Comparison of ENCODE assay signal across 1 cellular context in genomic region chr2:65437392-65438135, GRCh38.
TF ChIP-seq lines count a peak whose summit lies in the region.

No MANE protein-coding gene starts in this region.

TF ChIP-seq in K562, 482 proteins besides CTCF, POLR2A, EP300 and RAD21 (continued from another document):
- TF ChIP-seq, protein P1, sequence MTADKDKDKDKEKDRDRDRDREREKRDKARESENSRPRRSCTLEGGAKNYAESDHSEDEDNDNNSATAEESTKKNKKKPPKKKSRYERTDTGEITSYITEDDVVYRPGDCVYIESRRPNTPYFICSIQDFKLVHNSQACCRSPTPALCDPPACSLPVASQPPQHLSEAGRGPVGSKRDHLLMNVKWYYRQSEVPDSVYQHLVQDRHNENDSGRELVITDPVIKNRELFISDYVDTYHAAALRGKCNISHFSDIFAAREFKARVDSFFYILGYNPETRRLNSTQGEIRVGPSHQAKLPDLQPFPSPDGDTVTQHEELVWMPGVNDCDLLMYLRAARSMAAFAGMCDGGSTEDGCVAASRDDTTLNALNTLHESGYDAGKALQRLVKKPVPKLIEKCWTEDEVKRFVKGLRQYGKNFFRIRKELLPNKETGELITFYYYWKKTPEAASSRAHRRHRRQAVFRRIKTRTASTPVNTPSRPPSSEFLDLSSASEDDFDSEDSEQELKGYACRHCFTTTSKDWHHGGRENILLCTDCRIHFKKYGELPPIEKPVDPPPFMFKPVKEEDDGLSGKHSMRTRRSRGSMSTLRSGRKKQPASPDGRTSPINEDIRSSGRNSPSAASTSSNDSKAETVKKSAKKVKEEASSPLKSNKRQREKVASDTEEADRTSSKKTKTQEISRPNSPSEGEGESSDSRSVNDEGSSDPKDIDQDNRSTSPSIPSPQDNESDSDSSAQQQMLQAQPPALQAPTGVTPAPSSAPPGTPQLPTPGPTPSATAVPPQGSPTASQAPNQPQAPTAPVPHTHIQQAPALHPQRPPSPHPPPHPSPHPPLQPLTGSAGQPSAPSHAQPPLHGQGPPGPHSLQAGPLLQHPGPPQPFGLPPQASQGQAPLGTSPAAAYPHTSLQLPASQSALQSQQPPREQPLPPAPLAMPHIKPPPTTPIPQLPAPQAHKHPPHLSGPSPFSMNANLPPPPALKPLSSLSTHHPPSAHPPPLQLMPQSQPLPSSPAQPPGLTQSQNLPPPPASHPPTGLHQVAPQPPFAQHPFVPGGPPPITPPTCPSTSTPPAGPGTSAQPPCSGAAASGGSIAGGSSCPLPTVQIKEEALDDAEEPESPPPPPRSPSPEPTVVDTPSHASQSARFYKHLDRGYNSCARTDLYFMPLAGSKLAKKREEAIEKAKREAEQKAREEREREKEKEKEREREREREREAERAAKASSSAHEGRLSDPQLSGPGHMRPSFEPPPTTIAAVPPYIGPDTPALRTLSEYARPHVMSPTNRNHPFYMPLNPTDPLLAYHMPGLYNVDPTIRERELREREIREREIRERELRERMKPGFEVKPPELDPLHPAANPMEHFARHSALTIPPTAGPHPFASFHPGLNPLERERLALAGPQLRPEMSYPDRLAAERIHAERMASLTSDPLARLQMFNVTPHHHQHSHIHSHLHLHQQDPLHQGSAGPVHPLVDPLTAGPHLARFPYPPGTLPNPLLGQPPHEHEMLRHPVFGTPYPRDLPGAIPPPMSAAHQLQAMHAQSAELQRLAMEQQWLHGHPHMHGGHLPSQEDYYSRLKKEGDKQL (CRISPR knock-in tag; IDR thresholded peaks at IDR 0.05; ENCODE audit: borderline replicate concordance), result no peak
- TF ChIP-seq KDM4B (IDR thresholded peaks at IDR 0.05; ENCODE audit: borderline replicate concordance in 2 of 2, low read depth in 1 of 2) (no peak), YY1 (IDR thresholded peaks at IDR 0.05; ENCODE audit: borderline replicate concordance in 1 of 3, control insufficient read depth in 1 of 3, extremely low read depth in 1 of 3, insufficient read depth in 3 of 3, insufficient read length in 1 of 3, insufficient replicate concordance in 2 of 3, low read depth in 1 of 3, low read length in 2 of 3) (peak in 1 of 3 experiments; percentile 27), CTBP1 (IDR thresholded peaks at IDR 0.05; ENCODE audit: borderline replicate concordance) (peak; percentile 10; the same call in 1 of the 2 replicates), TAF1 (IDR thresholded peaks at IDR 0.05; ENCODE audit: control insufficient read depth, extremely low read depth, insufficient read depth, low read length, severe bottlenecking) (no peak), ZNF592 (IDR thresholded peaks at IDR 0.05) (peak; percentile 53; the same call in 1 of the 2 replicates), ETV6 (IDR thresholded peaks at IDR 0.05; ENCODE audit: borderline replicate concordance in 1 of 2, low read depth in 2 of 2, low read length in 1 of 2) (no peak), ETV6 (CRISPR knock-in tag; IDR thresholded peaks at IDR 0.05; ENCODE audit: borderline replicate concordance) (no peak), RBFOX2 (IDR thresholded peaks at IDR 0.05; ENCODE audit: low read depth, low read length) (0 out of 2 replicates have a peak, but pooled peaks have one; percentile 20), ZNF175 (CRISPR knock-in tag; IDR thresholded peaks at IDR 0.05; ENCODE audit: low read depth) (peak; percentile 71; the same call in 1 of the 2 replicates), ZNF174 (CRISPR knock-in tag; IDR thresholded peaks at IDR 0.05) (no peak), ZNF766 (CRISPR knock-in tag; conservative IDR thresholded peaks at IDR 0.05) (0 out of 2 replicates have a peak, but pooled peaks have one; percentile 13), RFX1 (IDR thresholded peaks at IDR 0.05) (no peak), ZFP36 (IDR thresholded peaks at IDR 0.05; ENCODE audit: low read depth, low read length, partially characterized antibody) (no peak), MECOM (CRISPR knock-in tag; IDR thresholded peaks at IDR 0.05) (no peak), PYGO2 (tag; IDR thresholded peaks at IDR 0.05) (0 out of 2 replicates have a peak, but pooled peaks have one; percentile 20), TEAD2 (tag; IDR thresholded peaks at IDR 0.05) (no peak), C11orf30 (IDR thresholded peaks at IDR 0.05; ENCODE audit: low read depth) (no peak), ZNF282 (CRISPR knock-in tag; IDR thresholded peaks at IDR 0.05) (no peak), CC2D1A (IDR thresholded peaks at IDR 0.05) (no peak), MTA1 (IDR thresholded peaks at IDR 0.05; ENCODE audit: borderline replicate concordance) (peak; percentile 34; the same call in 1 of the 2 replicates)
- TF ChIP-seq, protein P2, sequence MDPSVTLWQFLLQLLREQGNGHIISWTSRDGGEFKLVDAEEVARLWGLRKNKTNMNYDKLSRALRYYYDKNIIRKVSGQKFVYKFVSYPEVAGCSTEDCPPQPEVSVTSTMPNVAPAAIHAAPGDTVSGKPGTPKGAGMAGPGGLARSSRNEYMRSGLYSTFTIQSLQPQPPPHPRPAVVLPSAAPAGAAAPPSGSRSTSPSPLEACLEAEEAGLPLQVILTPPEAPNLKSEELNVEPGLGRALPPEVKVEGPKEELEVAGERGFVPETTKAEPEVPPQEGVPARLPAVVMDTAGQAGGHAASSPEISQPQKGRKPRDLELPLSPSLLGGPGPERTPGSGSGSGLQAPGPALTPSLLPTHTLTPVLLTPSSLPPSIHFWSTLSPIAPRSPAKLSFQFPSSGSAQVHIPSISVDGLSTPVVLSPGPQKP (CRISPR knock-in tag; IDR thresholded peaks at IDR 0.05), result no peak
- TF ChIP-seq, protein P3, sequence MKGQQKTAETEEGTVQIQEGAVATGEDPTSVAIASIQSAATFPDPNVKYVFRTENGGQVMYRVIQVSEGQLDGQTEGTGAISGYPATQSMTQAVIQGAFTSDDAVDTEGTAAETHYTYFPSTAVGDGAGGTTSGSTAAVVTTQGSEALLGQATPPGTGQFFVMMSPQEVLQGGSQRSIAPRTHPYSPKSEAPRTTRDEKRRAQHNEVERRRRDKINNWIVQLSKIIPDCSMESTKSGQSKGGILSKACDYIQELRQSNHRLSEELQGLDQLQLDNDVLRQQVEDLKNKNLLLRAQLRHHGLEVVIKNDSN (CRISPR knock-in tag; IDR thresholded peaks at IDR 0.05), result no peak
- TF ChIP-seq, protein P4, sequence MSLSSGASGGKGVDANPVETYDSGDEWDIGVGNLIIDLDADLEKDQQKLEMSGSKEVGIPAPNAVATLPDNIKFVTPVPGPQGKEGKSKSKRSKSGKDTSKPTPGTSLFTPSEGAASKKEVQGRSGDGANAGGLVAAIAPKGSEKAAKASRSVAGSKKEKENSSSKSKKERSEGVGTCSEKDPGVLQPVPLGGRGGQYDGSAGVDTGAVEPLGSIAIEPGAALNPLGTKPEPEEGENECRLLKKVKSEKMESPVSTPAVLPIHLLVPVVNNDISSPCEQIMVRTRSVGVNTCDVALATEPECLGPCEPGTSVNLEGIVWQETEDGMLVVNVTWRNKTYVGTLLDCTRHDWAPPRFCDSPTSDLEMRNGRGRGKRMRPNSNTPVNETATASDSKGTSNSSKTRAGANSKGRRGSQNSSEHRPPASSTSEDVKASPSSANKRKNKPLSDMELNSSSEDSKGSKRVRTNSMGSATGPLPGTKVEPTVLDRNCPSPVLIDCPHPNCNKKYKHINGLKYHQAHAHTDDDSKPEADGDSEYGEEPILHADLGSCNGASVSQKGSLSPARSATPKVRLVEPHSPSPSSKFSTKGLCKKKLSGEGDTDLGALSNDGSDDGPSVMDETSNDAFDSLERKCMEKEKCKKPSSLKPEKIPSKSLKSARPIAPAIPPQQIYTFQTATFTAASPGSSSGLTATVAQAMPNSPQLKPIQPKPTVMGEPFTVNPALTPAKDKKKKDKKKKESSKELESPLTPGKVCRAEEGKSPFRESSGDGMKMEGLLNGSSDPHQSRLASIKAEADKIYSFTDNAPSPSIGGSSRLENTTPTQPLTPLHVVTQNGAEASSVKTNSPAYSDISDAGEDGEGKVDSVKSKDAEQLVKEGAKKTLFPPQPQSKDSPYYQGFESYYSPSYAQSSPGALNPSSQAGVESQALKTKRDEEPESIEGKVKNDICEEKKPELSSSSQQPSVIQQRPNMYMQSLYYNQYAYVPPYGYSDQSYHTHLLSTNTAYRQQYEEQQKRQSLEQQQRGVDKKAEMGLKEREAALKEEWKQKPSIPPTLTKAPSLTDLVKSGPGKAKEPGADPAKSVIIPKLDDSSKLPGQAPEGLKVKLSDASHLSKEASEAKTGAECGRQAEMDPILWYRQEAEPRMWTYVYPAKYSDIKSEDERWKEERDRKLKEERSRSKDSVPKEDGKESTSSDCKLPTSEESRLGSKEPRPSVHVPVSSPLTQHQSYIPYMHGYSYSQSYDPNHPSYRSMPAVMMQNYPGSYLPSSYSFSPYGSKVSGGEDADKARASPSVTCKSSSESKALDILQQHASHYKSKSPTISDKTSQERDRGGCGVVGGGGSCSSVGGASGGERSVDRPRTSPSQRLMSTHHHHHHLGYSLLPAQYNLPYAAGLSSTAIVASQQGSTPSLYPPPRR (CRISPR knock-in tag; IDR thresholded peaks at IDR 0.05; ENCODE audit: borderline replicate concordance), result no peak
- TF ChIP-seq, protein P5, sequence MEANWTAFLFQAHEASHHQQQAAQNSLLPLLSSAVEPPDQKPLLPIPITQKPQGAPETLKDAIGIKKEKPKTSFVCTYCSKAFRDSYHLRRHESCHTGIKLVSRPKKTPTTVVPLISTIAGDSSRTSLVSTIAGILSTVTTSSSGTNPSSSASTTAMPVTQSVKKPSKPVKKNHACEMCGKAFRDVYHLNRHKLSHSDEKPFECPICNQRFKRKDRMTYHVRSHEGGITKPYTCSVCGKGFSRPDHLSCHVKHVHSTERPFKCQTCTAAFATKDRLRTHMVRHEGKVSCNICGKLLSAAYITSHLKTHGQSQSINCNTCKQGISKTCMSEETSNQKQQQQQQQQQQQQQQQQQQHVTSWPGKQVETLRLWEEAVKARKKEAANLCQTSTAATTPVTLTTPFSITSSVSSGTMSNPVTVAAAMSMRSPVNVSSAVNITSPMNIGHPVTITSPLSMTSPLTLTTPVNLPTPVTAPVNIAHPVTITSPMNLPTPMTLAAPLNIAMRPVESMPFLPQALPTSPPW (CRISPR knock-in tag; IDR thresholded peaks at IDR 0.05), result 0 out of 2 replicates have a peak, but pooled peaks have one; percentile 15
- TF ChIP-seq, protein P6, sequence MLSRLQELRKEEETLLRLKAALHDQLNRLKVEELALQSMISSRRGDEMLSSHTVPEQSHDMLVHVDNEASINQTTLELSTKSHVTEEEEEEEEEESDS (CRISPR knock-in tag; IDR thresholded peaks at IDR 0.05), result no peak
